Comparison of ENCODE assay signal across 19 cellular contexts in genomic region chr4:145781306-145781705, GRCh38.
DNase-seq lines count a peak whose midpoint lies in the region; ATAC-seq and TF ChIP-seq lines count a peak whose summit lies in the region.
"Had no signal": no experiment of that assay in that cellular context is flagged by ENCODE, and none has a peak within 500 bp of the region (broad histone marks: within the 10 kb centered on the region; RNA-seq: fewer than 3 reads in every experiment).

No MANE protein-coding gene starts in this region.

- CTCF ChIA-PET in PC-3 (lab: Charles Lee) (no interaction called here), SK-N-SH (lab: Yijun Ruan, JAX) (no interaction called here)
- CTCF ChIA-PET in activated naive CD4-positive, alpha-beta T cell treated with anti-CD3 and anti-CD28 coated beads for 36 hours (lab: Charles Lee) = interaction anchor here (0.7 kb wide), 1 partner anchor 25 kb away, joined by 3 read pairs; no protein-coding TSS in a partner anchor

- H3K4me1 ChIP-seq in PC-3 (ENCODE audit: insufficient read depth, low read length) (peaks cover 37% of the 10 kb centered on the region), SK-N-SH (ENCODE audit: control insufficient read depth in 1 of 2, insufficient read depth in 2 of 2, low read depth in 1 of 2, low read length in 1 of 2) (no peaks in the 10 kb centered on the region)

- H3K27ac ChIP-seq in PC-3 (ENCODE audit: low read length) (no peak overlapping the region), SK-N-SH (ENCODE audit: low read depth in 2 of 2, low read length in 1 of 2) (no peak overlapping the region; a peak in 1 of 4 replicates)
- H3K27ac ChIP-seq: GM23248, SK-N-MC had no signal

- H3K4me2 ChIP-seq in PC-3 (ENCODE audit: low read length) (no peak overlapping the region), SK-N-SH (no peak overlapping the region)

- no peak overlapping the region for H3K4me3 Mint-ChIP-seq in HFFc6
- H3K4me3 Mint-ChIP-seq in activated naive CD4-positive, alpha-beta T cell treated with anti-CD3 and anti-CD28 coated beads for 36 hours = no peak overlapping the region
- H3K4me3 Mint-ChIP-seq: CD4-positive, CD25-positive, alpha-beta regulatory T cell had no signal

- TF ChIP-seq CTCF in HFFc6 (IDR thresholded peaks at IDR 0.05) = no peak
- no peak for TF ChIP-seq CTCF in PC-3 (conservative IDR thresholded peaks at IDR 0.05; ENCODE audit: low read depth, low read length)
- no peak for TF ChIP-seq CTCF in SK-N-SH (IDR thresholded peaks at IDR 0.05)

- H3K9ac ChIP-seq in PC-3 (ENCODE audit: low read length) = no peak overlapping the region
- no peak overlapping the region for H3K9ac ChIP-seq in SK-N-SH
- H3K9ac ChIP-seq: GM23248 had no signal

- H2AFZ ChIP-seq in PC-3 (ENCODE audit: low read length) = no peak overlapping the region
- no peak overlapping the region for H2AFZ ChIP-seq in SK-N-SH (ENCODE audit: low read depth)
- H2AFZ ChIP-seq: GM23248 had no signal

- peak overlapping the region; percentile 5; the same call in 1 of the 2 replicates for H3K27ac Mint-ChIP-seq in HFFc6
- no peak overlapping the region for H3K27ac Mint-ChIP-seq in activated naive CD4-positive, alpha-beta T cell treated with anti-CD3 and anti-CD28 coated beads for 36 hours

- H3K79me2 ChIP-seq in PC-3 (ENCODE audit: low read length) (no peaks in the 10 kb centered on the region), SK-N-SH (ENCODE audit: insufficient read depth) (no peaks in the 10 kb centered on the region)

- H3F3A ChIP-seq in PC-3 (ENCODE audit: low read length, unreplicated experiment) = no peaks in the 10 kb centered on the region
- peaks cover 3% of the 10 kb centered on the region for H3F3A ChIP-seq in SK-N-SH (replicated peaks; ENCODE audit: insufficient read depth)

- TF ChIP-seq EP300 in SK-N-SH (IDR thresholded peaks at IDR 0.05; ENCODE audit: borderline replicate concordance in 1 of 2, low read depth in 1 of 2, low read length in 1 of 2) = no peak

- DNase-seq in ELR (ENCODE audit: low read depth) (peak; percentile 9), HFFc6 (peak; percentile 26), PC-3 (peak; percentile 27), dermis blood vessel endothelial cell (peak; percentile 41), SK-N-SH (no peak)
- no peak for DNase-seq in activated naive CD4-positive, alpha-beta T cell treated with anti-CD3 and anti-CD28 coated beads for 36 hours
- DNase-seq: Calu3; CD4-positive, CD25-positive, alpha-beta regulatory T cell; DMS53; GM23248; NCI-H1092; NCI-H146; NCI-H2081; NCI-H510A treated with DMSO at 0.1 percent for 48 hours; Right ventricle myocardium superior had no signal

- H3K9me3 Mint-ChIP-seq in HFFc6 = peaks cover 13% of the 10 kb centered on the region; the same call in 1 of the 2 replicates
- H3K9me3 Mint-ChIP-seq in activated naive CD4-positive, alpha-beta T cell treated with anti-CD3 and anti-CD28 coated beads for 36 hours = peaks cover 15% of the 10 kb centered on the region

- TF ChIP-seq RAD21 in SK-N-SH (IDR thresholded peaks at IDR 0.05; ENCODE audit: low read length) = no peak

- H4K20me1 ChIP-seq in PC-3 (ENCODE audit: low read length) (no peaks in the 10 kb centered on the region), SK-N-SH (ENCODE audit: insufficient read depth) (no peaks in the 10 kb centered on the region)

- H3K36me3 Mint-ChIP-seq in HFFc6 (ENCODE audit: low read depth) = peaks cover 35% of the 10 kb centered on the region
- H3K36me3 Mint-ChIP-seq in activated naive CD4-positive, alpha-beta T cell treated with anti-CD3 and anti-CD28 coated beads for 36 hours (ENCODE audit: low read depth) = peaks cover 54% of the 10 kb centered on the region

- no peaks in the 10 kb centered on the region for H3K27me3 Mint-ChIP-seq in HFFc6 (ENCODE audit: insufficient read depth)
- H3K27me3 Mint-ChIP-seq in activated naive CD4-positive, alpha-beta T cell treated with anti-CD3 and anti-CD28 coated beads for 36 hours (ENCODE audit: low read depth) = no peaks in the 10 kb centered on the region
- H3K27me3 Mint-ChIP-seq: CD4-positive, CD25-positive, alpha-beta regulatory T cell had no signal

- H3K9me3 ChIP-seq in PC-3 (ENCODE audit: low read length) = no peaks in the 10 kb centered on the region
- no peaks in the 10 kb centered on the region for H3K9me3 ChIP-seq in SK-N-SH

- BruUV-seq in PC-3 (replicated peaks; lab: Mats Ljungman, UMichigan) = no TSS peak

- H3K27me3 ChIP-seq in PC-3 (ENCODE audit: low read length) = no peaks in the 10 kb centered on the region
- H3K27me3 ChIP-seq in SK-N-SH (ENCODE audit: insufficient read depth) = no peaks in the 10 kb centered on the region

- POLR2A ChIA-PET in PC-3 (lab: Charles Lee; ENCODE audit: unreplicated experiment) (no interaction called here), SK-N-SH (lab: Yijun Ruan, JAX) (interaction anchor here (0.6 kb wide), 1 partner anchor 148 kb away, joined by 3 read pairs; no protein-coding TSS in a partner anchor)

- 88% methylated on average over 1 of the region's 1 CpG for WGBS in SK-N-SH (ENCODE audit: low lambda C conversion rate)

- no peak for ATAC-seq in PC-3
- no peak for ATAC-seq in GM21390 (IDR thresholded peaks at IDR 0.05; ENCODE audit: unreplicated experiment)
- ATAC-seq: HCT116, HepG2 had no signal

- H3K36me3 ChIP-seq in PC-3 (ENCODE audit: low read depth, low read length) = peaks cover 10% of the 10 kb centered on the region; the same call in 1 of the 2 replicates
- peaks cover 19 to 29% of the 10 kb centered on the region in 2 experiments for H3K36me3 ChIP-seq in SK-N-SH (replicated peaks in 1 of 2; ENCODE audit: control insufficient read depth in 1 of 2, insufficient read depth in 2 of 2, low read length in 1 of 2)

- H3K4me1 Mint-ChIP-seq in HFFc6 (ENCODE audit: low read depth) = peaks cover 53% of the 10 kb centered on the region
- peaks cover 11% of the 10 kb centered on the region for H3K4me1 Mint-ChIP-seq in activated naive CD4-positive, alpha-beta T cell treated with anti-CD3 and anti-CD28 coated beads for 36 hours (ENCODE audit: low read depth)

- H3K4me3 ChIP-seq in PC-3 (ENCODE audit: low read length) = no peak overlapping the region
- no peak overlapping the region for H3K4me3 ChIP-seq in SK-N-SH (ENCODE audit: low read depth in 2 of 2, low read length in 1 of 2)
- H3K4me3 ChIP-seq: GM23248, SK-N-MC had no signal

- H3K9me2 ChIP-seq in PC-3 (replicated peaks; ENCODE audit: low read length) = no peaks in the 10 kb centered on the region
- no peaks in the 10 kb centered on the region for H3K9me2 ChIP-seq in SK-N-SH

- intact Hi-C loops in PC-3 (cut with micrococcal nuclease) = loop anchor here (5.0 kb wide), 1 partner anchor 156 kb away; the partner anchor contains the start of gene ZNF827
- intact Hi-C loops in activated naive CD4-positive, alpha-beta T cell treated with anti-CD3 and anti-CD28 coated beads for 36 hours (cut with micrococcal nuclease) = no loop called here

TF ChIP-seq in SK-N-SH, 30 proteins besides CTCF, POLR2A, EP300 and RAD21:
- TF ChIP-seq RFX5 (IDR thresholded peaks at IDR 0.05; ENCODE audit: low read length) = no peak

Comparison
In these comparisons a context has a peak if more than half of its experiments do, and no peak if none do; other contexts are left out.
1. DNase-seq: peak in ELR (single experiment), HFFc6 (single experiment), PC-3 (single experiment) and dermis blood vessel endothelial cell (single experiment); none in activated naive CD4-positive, alpha-beta T cell treated with anti-CD3 and anti-CD28 coated beads for 36 hours (single experiment) and SK-N-SH (single experiment).